In genomic region chr5:60334281-60334713, GRCh38 we compare ENCODE assay signal across 15 cellular contexts.
DNase-seq lines count a peak whose midpoint lies in the region; ATAC-seq, FAIRE-seq and TF ChIP-seq lines count a peak whose summit lies in the region.
"Had no signal": no experiment of that assay in that cellular context is flagged by ENCODE, and none has a peak within 500 bp of the region (broad histone marks: within the 10 kb centered on the region; RNA-seq: fewer than 3 reads in every experiment).

No MANE protein-coding gene starts in this region.

- no peaks in the 10 kb centered on the region for H3K36me3 Mint-ChIP-seq in astrocyte (ENCODE audit: low read depth, unreplicated experiment)
- H3K36me3 Mint-ChIP-seq: activated naive CD4-positive, alpha-beta T cell treated with anti-CD3 and anti-CD28 coated beads, Interleukin-2, amount 50 U/mL, for 72 hours had no signal

- H3K4me2 ChIP-seq in A549 (peak overlapping the region; percentile 20), astrocyte (ENCODE audit: low read length) (peak overlapping the region; percentile 20)
- H3K4me2 ChIP-seq: hepatocyte had no signal

- TF ChIP-seq CTCF in A549 (IDR thresholded peaks at IDR 0.05) (no peak), astrocyte (IDR thresholded peaks at IDR 0.05; ENCODE audit: insufficient read depth, low read depth, low read length) (no peak)

- no peak overlapping the region for H3K4me3 ChIP-seq in A549
- no peak overlapping the region for H3K4me3 ChIP-seq in astrocyte (ENCODE audit: insufficient read depth, low read depth, low read length)
- H3K4me3 ChIP-seq: hepatocyte, prostate gland, tibial nerve had no signal

- H3K4me1 ChIP-seq in A549 (peaks cover 22% of the 10 kb centered on the region; the same call in 1 of the 3 replicates), astrocyte (ENCODE audit: insufficient read depth, low read length) (peaks cover 22% of the 10 kb centered on the region)
- H3K4me1 ChIP-seq: prostate gland, tibial nerve had no signal

- no peak for FAIRE-seq in A549 (lab: Jason Lieb, UNC)
- FAIRE-seq in astrocyte (lab: Jason Lieb, UNC), result peak; percentile 73

- POLR2A ChIA-PET in A549 (lab: Yijun Ruan, JAX), result no interaction called here

- WGBS in A549 (ENCODE audit: missing lambda C conversion rate), result 18% methylated on average over 2 of the region's 2 CpGs

- no peak for TF ChIP-seq RAD21 in A549 (conservative IDR thresholded peaks at IDR 0.05 in 1 of 2, IDR thresholded peaks at IDR 0.05 in 1 of 2)

- no peaks in the 10 kb centered on the region for H3K9me3 Mint-ChIP-seq in astrocyte (ENCODE audit: unreplicated experiment)

- peak overlapping the region; percentile 41 for H3K4me3 Mint-ChIP-seq in astrocyte (ENCODE audit: unreplicated experiment)

- H3K36me3 ChIP-seq in astrocyte (ENCODE audit: insufficient read depth, low read length), result no peaks in the 10 kb centered on the region
- H3K36me3 ChIP-seq: prostate gland, tibial nerve had no signal

- no peaks in the 10 kb centered on the region for H3K27me3 ChIP-seq in astrocyte (ENCODE audit: insufficient read depth, low read length)
- H3K27me3 ChIP-seq: hepatocyte, tibial nerve had no signal

- H3K4me1 Mint-ChIP-seq in astrocyte (ENCODE audit: low read depth, unreplicated experiment), result peaks cover 37% of the 10 kb centered on the region

- no peak overlapping the region for H2AFZ ChIP-seq in astrocyte (ENCODE audit: low read depth, low read length)
- H2AFZ ChIP-seq: hepatocyte had no signal

- no peak overlapping the region for H3K9ac ChIP-seq in astrocyte (ENCODE audit: low read length)

- DNase-seq in A549 (ENCODE audit: low read depth in 1 of 2, low spot score in 1 of 2) (peak; percentile 4 to 29), HS-5 (ENCODE audit: low read depth) (peak; percentile 60), astrocyte (ENCODE audit: low read depth) (peak; percentile 83), iris pigment epithelial cell (ENCODE audit: low read depth) (peak; percentile 92), islet precursor cell (no peak)
- no peak for DNase-seq in stimulated activated CD4-positive, alpha-beta T cell treated with anti-CD3 and anti-CD28 coated beads, Interleukin-4, amount 100 ng/mL, for 4 hours
- DNase-seq: DMS79 treated with DMSO at 0.1 percent for 48 hours, NCI-H510A had no signal

- ATAC-seq in A549 (peak; percentile 73 to 78; a peak in 3 of 6 replicates), HG03097 (IDR thresholded peaks at IDR 0.05; ENCODE audit: low FRiP score, unreplicated experiment) (no peak), HG03571 (IDR thresholded peaks at IDR 0.05; ENCODE audit: unreplicated experiment) (no peak)
- ATAC-seq: activated naive CD4-positive, alpha-beta T cell treated with anti-CD3 and anti-CD28 coated beads, Interleukin-2, amount 50 U/mL, for 72 hours; Right ventricle myocardium inferior had no signal

- H3K9me3 ChIP-seq in A549, result no peaks in the 10 kb centered on the region
- no peaks in the 10 kb centered on the region for H3K9me3 ChIP-seq in astrocyte (ENCODE audit: insufficient read depth, low read depth, low read length)
- H3K9me3 ChIP-seq: prostate gland, tibial nerve had no signal

- no peak for TF ChIP-seq POLR2A in A549 (IDR thresholded peaks at IDR 0.05; ENCODE audit: low read length)

- H3K27me3 Mint-ChIP-seq in astrocyte (ENCODE audit: low read depth, unreplicated experiment), result no peaks in the 10 kb centered on the region

- H4K20me1 ChIP-seq in astrocyte (ENCODE audit: insufficient read depth, low read length), result no peaks in the 10 kb centered on the region

- H3K27ac ChIP-seq in A549 (peak overlapping the region in 1 of 2 experiments; percentile 26; a peak in 2 of 6 replicates), astrocyte (ENCODE audit: low read depth, low read length) (peak overlapping the region; percentile 8)
- H3K27ac ChIP-seq: hepatocyte, prostate gland, tibial nerve had no signal

- CTCF ChIA-PET in A549 (lab: Yijun Ruan, JAX), result interaction anchor here (0.9 kb wide), 1 partner anchor 242 kb away, joined by 3 read pairs; no protein-coding TSS in a partner anchor

- H3K27ac Mint-ChIP-seq in astrocyte (ENCODE audit: unreplicated experiment), result peak overlapping the region; percentile 89
- H3K27ac Mint-ChIP-seq: activated naive CD4-positive, alpha-beta T cell treated with anti-CD3 and anti-CD28 coated beads, Interleukin-2, amount 50 U/mL, for 72 hours had no signal

- no peak for TF ChIP-seq EP300 in A549 (IDR thresholded peaks at IDR 0.05)

- H3K79me2 ChIP-seq in astrocyte (ENCODE audit: insufficient read depth, low read length), result no peaks in the 10 kb centered on the region
- H3K79me2 ChIP-seq: hepatocyte had no signal

TF ChIP-seq in A549, 52 proteins besides CTCF, POLR2A, EP300 and RAD21:
- no peak for TF ChIP-seq HOXB5 (CRISPR knock-in tag; IDR thresholded peaks at IDR 0.05)
- TF ChIP-seq JUNB (IDR thresholded peaks at IDR 0.05), result peak; percentile 37

Comparison
In these comparisons a context has a peak if more than half of its experiments do, and no peak if none do; other contexts are left out.
1. ATAC-seq: peak in A549 (2 of 2); none in HG03097 (single experiment) and HG03571 (single experiment).
2. DNase-seq: peak in A549 (2 of 2), HS-5 (single experiment), astrocyte (single experiment) and iris pigment epithelial cell (single experiment); none in islet precursor cell (single experiment) and stimulated activated CD4-positive, alpha-beta T cell treated with anti-CD3 and anti-CD28 coated beads, Interleukin-4, amount 100 ng/mL, for 4 hours (0 of 2).